In genomic region chr9:110240198-110240597, GRCh38 we compare ENCODE assay signal across 24 cellular contexts.
"Had no signal": no experiment of that assay in that cellular context is flagged by ENCODE, and none has a peak within 500 bp of the region (broad histone marks: within the 10 kb centered on the region; RNA-seq: fewer than 3 reads in every experiment).

No MANE protein-coding gene starts in this region.

- H3K27me3 ChIP-seq: brain microvascular endothelial cell, cardiac muscle cell had no signal

- H3K4me3 ChIP-seq: cardiac muscle cell, K562, SK-N-MC had no signal

- H3K27ac ChIP-seq: brain microvascular endothelial cell, cardiac muscle cell, SK-N-MC had no signal

- ATAC-seq: K562, Panc1, Right ventricle myocardium inferior, WTC11 had no signal

- DNase-seq: activated CD4-positive, alpha-beta memory T cell treated with anti-CD3 and anti-CD28 coated beads for 36 hours; activated CD4-positive, alpha-beta T cell treated with anti-CD3 and anti-CD28 coated beads for 48 hours; activated CD4-positive, CD25-positive, alpha-beta regulatory T cell treated with anti-CD3 and anti-CD28 coated beads, Interleukin-2, amount 50 U/mL, for 72 hours; activated CD8-positive, alpha-beta memory T cell treated with anti-CD3 and anti-CD28 coated beads, Interleukin-2, amount 50 U/mL, for 4 hours; activated gamma-delta T cell treated with Interleukin-2 at 50 U/mL for 16 hours; activated naive CD4-positive, alpha-beta T cell treated with anti-CD3 and anti-CD28 coated beads, Interleukin-2, amount 10 ng/mL, durations not matched to agents 7 days and 5 days; activated naive CD8-positive, alpha-beta T cell treated with anti-CD3 and anti-CD28 coated beads for 36 hours; activated T-cell treated with anti-CD3 and anti-CD28 coated beads, Interleukin-2, amount 50 U/mL, for 72 hours; brain microvascular endothelial cell; Kasumi-1; NCI-H1105; NCI-H1436; NCI-H1694 treated with DMSO at 0.1 percent for 48 hours; NCI-H2081; NCI-H510A treated with DMSO at 0.1 percent for 48 hours; OCI-M1; RPMI8226; SW 1271 had no signal
